ENCODE assay signal across 2 cellular contexts in the genomic region with DNA sequence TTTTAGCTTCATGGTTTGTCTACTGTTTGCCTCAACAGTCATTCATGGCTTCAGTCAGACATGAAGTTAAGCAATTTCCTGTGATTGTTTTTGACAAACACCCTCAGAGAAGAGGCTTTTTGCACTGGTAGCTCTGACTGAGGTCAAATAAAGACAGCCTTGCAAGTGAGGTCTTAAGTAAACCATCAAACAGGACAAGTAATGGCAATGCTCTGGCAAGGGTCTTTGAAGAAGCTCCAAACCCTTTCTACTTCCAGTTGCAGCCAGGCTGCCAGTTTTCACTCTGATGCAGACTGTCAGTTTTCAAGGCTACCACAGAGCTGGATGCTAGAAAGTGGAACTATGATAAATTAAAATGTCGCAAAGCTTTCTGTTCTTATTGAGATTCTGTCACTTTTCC.
TF ChIP-seq lines count a peak whose summit lies in the region.

No MANE protein-coding gene starts in this region.

TF ChIP-seq in GM23338, 12 proteins besides CTCF, POLR2A, EP300 and RAD21 (continued from another document):
- TF ChIP-seq, protein P1, sequence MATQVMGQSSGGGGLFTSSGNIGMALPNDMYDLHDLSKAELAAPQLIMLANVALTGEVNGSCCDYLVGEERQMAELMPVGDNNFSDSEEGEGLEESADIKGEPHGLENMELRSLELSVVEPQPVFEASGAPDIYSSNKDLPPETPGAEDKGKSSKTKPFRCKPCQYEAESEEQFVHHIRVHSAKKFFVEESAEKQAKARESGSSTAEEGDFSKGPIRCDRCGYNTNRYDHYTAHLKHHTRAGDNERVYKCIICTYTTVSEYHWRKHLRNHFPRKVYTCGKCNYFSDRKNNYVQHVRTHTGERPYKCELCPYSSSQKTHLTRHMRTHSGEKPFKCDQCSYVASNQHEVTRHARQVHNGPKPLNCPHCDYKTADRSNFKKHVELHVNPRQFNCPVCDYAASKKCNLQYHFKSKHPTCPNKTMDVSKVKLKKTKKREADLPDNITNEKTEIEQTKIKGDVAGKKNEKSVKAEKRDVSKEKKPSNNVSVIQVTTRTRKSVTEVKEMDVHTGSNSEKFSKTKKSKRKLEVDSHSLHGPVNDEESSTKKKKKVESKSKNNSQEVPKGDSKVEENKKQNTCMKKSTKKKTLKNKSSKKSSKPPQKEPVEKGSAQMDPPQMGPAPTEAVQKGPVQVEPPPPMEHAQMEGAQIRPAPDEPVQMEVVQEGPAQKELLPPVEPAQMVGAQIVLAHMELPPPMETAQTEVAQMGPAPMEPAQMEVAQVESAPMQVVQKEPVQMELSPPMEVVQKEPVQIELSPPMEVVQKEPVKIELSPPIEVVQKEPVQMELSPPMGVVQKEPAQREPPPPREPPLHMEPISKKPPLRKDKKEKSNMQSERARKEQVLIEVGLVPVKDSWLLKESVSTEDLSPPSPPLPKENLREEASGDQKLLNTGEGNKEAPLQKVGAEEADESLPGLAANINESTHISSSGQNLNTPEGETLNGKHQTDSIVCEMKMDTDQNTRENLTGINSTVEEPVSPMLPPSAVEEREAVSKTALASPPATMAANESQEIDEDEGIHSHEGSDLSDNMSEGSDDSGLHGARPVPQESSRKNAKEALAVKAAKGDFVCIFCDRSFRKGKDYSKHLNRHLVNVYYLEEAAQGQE (IDR thresholded peaks at IDR 0.05; ENCODE audit: unreplicated experiment) = no peak
- TF ChIP-seq ZNF462 (CRISPR knock-in tag; IDR thresholded peaks at IDR 0.05) = no peak

TF ChIP-seq in WTC11, 78 proteins besides CTCF, POLR2A, EP300 and RAD21 (continued from another document):
- TF ChIP-seq HMGXB4 (CRISPR knock-in tag; IDR thresholded peaks at IDR 0.05) (no peak), NR1H2 (CRISPR knock-in tag; IDR thresholded peaks at IDR 0.05) (no peak), TEAD4 (CRISPR knock-in tag; IDR thresholded peaks at IDR 0.05) (no peak), ELF4 (CRISPR knock-in tag; IDR thresholded peaks at IDR 0.05; ENCODE audit: low read depth) (no peak)
TF ChIP-seq in WTC11: peak in this region for 0.
